ENCODE assay signal across 1 cellular context in genomic region chr22:22214819-22215329, GRCh38.
TF ChIP-seq lines count a peak whose summit lies in the region.

No MANE protein-coding gene starts in this region.

TF ChIP-seq in HEK293, 187 proteins besides CTCF, POLR2A, EP300 and RAD21 (continued from another document):
- no peak for TF ChIP-seq ZNF433 (tag by site-specific recombination; IDR thresholded peaks at IDR 0.05; ENCODE audit: low read depth)
TF ChIP-seq in HEK293: peak in this region for 1.
